In genomic region chr3:66586853-66587252, GRCh38 we compare ENCODE assay signal across 34 cellular contexts.
"Had no signal": no experiment of that assay in that cellular context is flagged by ENCODE, and none has a peak within 500 bp of the region (broad histone marks: within the 10 kb centered on the region; RNA-seq: fewer than 3 reads in every experiment).

No MANE protein-coding gene starts in this region.

- DNase-seq: activated CD4-positive, alpha-beta memory T cell treated with anti-CD3 and anti-CD28 coated beads, Interleukin-2, amount 10 ng/mL, durations not matched to agents 7 days and 5 days; activated CD4-positive, alpha-beta T cell treated with anti-CD3 and anti-CD28 coated beads for 1 hour; activated CD4-positive, alpha-beta T cell treated with anti-CD3 and anti-CD28 coated beads for 36 hours; activated CD4-positive, alpha-beta T cell treated with anti-CD3 and anti-CD28 coated beads for 48 hours; activated CD4-positive, alpha-beta T cell treated with anti-CD3 and anti-CD28 coated beads, Interleukin-2, amount 10 ng/mL, durations not matched to agents 7 days and 5 days; activated CD4-positive, alpha-beta T cell treated with anti-CD3 and anti-CD28 coated beads, Interleukin-2, amount 50 U/mL, for 48 hours; activated CD4-positive, CD25-positive, alpha-beta regulatory T cell; activated CD8-positive, alpha-beta memory T cell treated with anti-CD3 and anti-CD28 coated beads for 24 hours; activated CD8-positive, alpha-beta memory T cell treated with anti-CD3 and anti-CD28 coated beads, Interleukin-2, amount 10 ng/mL, durations not matched to agents 7 days and 5 days; activated CD8-positive, alpha-beta memory T cell treated with anti-CD3 and anti-CD28 coated beads, Interleukin-2, amount 50 U/mL, for 48 hours; activated CD8-positive, alpha-beta T cell treated with anti-CD3 and anti-CD28 coated beads, Interleukin-2, amount 10 ng/mL, durations not matched to agents 7 days and 5 days; activated effector memory CD4-positive, alpha-beta T cell treated with anti-CD3 and anti-CD28 coated beads, Interleukin-2, amount 50 U/mL, for 16 hours; activated gamma-delta T cell treated with Interleukin-2 at 50 U/mL for 16 hours; activated naive CD4-positive, alpha-beta T cell; activated naive CD4-positive, alpha-beta T cell treated with anti-CD3 and anti-CD28 coated beads for 36 hours; activated naive CD4-positive, alpha-beta T cell treated with anti-CD3 and anti-CD28 coated beads, Interleukin-2, amount 50 U/mL, for 16 hours; activated naive CD8-positive, alpha-beta T cell treated with anti-CD3 and anti-CD28 coated beads for 36 hours; activated T-cell treated with anti-CD3 and anti-CD28 coated beads, Interleukin-2, amount 50 U/mL, for 4 hours; activated T-cell treated with anti-CD3 and anti-CD28 coated beads, Interleukin-2, amount 50 U/mL, for 72 hours; adrenal gland; amniotic stem cell; aorta; body of pancreas; brain microvascular endothelial cell; central memory CD4-positive, alpha-beta T cell; T-helper 1 cell; T-helper 2 cell; T-helper 9 cell; WERI-Rb-1 had no signal

- ATAC-seq: activated CD4-positive, alpha-beta T cell treated with anti-CD3 and anti-CD28 coated beads for 36 hours; activated CD4-positive, CD25-positive, alpha-beta regulatory T cell treated with anti-CD3 and anti-CD28 coated beads, Interleukin-2, amount 50 U/mL, for 24 hours; activated CD8-positive, alpha-beta memory T cell treated with anti-CD3 and anti-CD28 coated beads, Interleukin-2, amount 10 ng/mL, durations not matched to agents 7 days and 5 days; activated CD8-positive, alpha-beta T cell treated with anti-CD3 and anti-CD28 coated beads, Interleukin-2, amount 10 ng/mL, durations not matched to agents 7 days and 5 days; activated naive CD4-positive, alpha-beta T cell treated with anti-CD3 and anti-CD28 coated beads, Interleukin-2, amount 50 U/mL, for 72 hours; activated T-cell treated with anti-CD3 and anti-CD28 coated beads, Interleukin-2, amount 50 U/mL, for 4 hours; activated T-cell treated with anti-CD3 and anti-CD28 coated beads, Interleukin-2, amount 50 U/mL, for 72 hours; activated T-helper 17 cell treated with anti-CD3 and anti-CD28 coated beads, Interleukin-2, amount 50 U/mL, for 72 hours; body of pancreas; WTC11 had no signal

- H3K27ac ChIP-seq: adrenal gland, body of pancreas, brain microvascular endothelial cell, breast epithelium, WERI-Rb-1 had no signal

- H3K4me3 ChIP-seq: adrenal gland, body of pancreas, breast epithelium had no signal

- H3K27me3 ChIP-seq: adrenal gland, body of pancreas, brain microvascular endothelial cell, breast epithelium had no signal

- H3K36me3 ChIP-seq: adrenal gland, brain microvascular endothelial cell, breast epithelium, WERI-Rb-1 had no signal

- H3K4me1 ChIP-seq: adrenal gland, body of pancreas, breast epithelium had no signal

- H3K9me3 ChIP-seq: adrenal gland, body of pancreas, breast epithelium had no signal
